10 cellular contexts compared by ENCODE assay signal in genomic region chr2:46984642-46985476, GRCh38. TPM values are rescaled to one million over a fixed set of nuclear protein-coding genes. Genes with fewer than 3 reads are reported as not detected.
DNase-seq lines count a peak whose midpoint lies in the region; ATAC-seq, FAIRE-seq and TF ChIP-seq lines count a peak whose summit lies in the region.
"Had no signal": no experiment of that assay in that cellular context is flagged by ENCODE, and none has a peak within 500 bp of the region (broad histone marks: within the 10 kb centered on the region; RNA-seq: fewer than 3 reads in every experiment).

No MANE protein-coding gene starts in this region.

- H4K20me1 ChIP-seq in HepG2 (ENCODE audit: insufficient read depth, low read length), result no peaks in the 10 kb centered on the region

- ATAC-seq in HG03045 (IDR thresholded peaks at IDR 0.05; ENCODE audit: unreplicated experiment) (peak; percentile 31), HepG2 (no peak)

- CTCF ChIA-PET in HepG2 (lab: Yijun Ruan, JAX; ENCODE audit: low intra/inter-chr PET ratio, low total read pairs), result no interaction called here

- POLR2A ChIA-PET in HepG2 (lab: Yijun Ruan, JAX), result no interaction called here

- no peak for TF ChIP-seq POLR2A in HepG2 (IDR thresholded peaks at IDR 0.05; ENCODE audit: insufficient read depth in 1 of 2, low read depth in 2 of 2, low read length in 2 of 2)

- H3K79me2 ChIP-seq in HepG2 (ENCODE audit: insufficient read depth, low read length), result peaks cover 3% of the 10 kb centered on the region

- H3K9ac ChIP-seq in HepG2 (ENCODE audit: insufficient read depth, low read depth, low read length), result no peak overlapping the region

- 95% methylated on average over 12 of the region's 12 CpGs for WGBS in HepG2 (ENCODE audit: low lambda C conversion rate)

- TF ChIP-seq CTCF in astrocyte of the spinal cord (IDR thresholded peaks at IDR 0.05; ENCODE audit: low read depth, low read length), result no peak
- no peak for TF ChIP-seq CTCF in HepG2 (CRISPR knock-in tag; IDR thresholded peaks at IDR 0.05)

- no TSS peak for BruUV-seq in HepG2 (replicated peaks; lab: Mats Ljungman, UMichigan)

- no peak overlapping the region for H2AFZ ChIP-seq in HepG2 (ENCODE audit: low read length)

- TF ChIP-seq RAD21 in HepG2 (CRISPR knock-in tag; IDR thresholded peaks at IDR 0.05), result no peak

- H3K4me2 ChIP-seq in HepG2 (ENCODE audit: low read depth, low read length), result no peak overlapping the region

- FAIRE-seq in HepG2 (lab: Jason Lieb, UNC), result no peak
- FAIRE-seq: G401.6, pancreas had no signal

- peak; percentile 5 for DNase-seq in activated gamma-delta T cell treated with anti-CD3 and anti-CD28 coated beads, Interleukin-2, amount 50 U/mL, for 16 hours (ENCODE audit: low read depth)
- DNase-seq in activated gamma-delta T cell (lab: John Stamatoyannopoulos, UW), result no peak
- peak; percentile 92 for DNase-seq in SIG-M5 (lab: John Stamatoyannopoulos, UW)
- DNase-seq in astrocyte of the spinal cord (ENCODE audit: low read depth, low spot score), result peak; percentile 93
- DNase-seq in HepG2 (ENCODE audit: low spot score), result no peak
- DNase-seq in stimulated activated CD8-positive, alpha-beta memory T cell treated with anti-CD3 and anti-CD28 coated beads, Interleukin-4, amount 100 ng/mL, for 24 hours (ENCODE audit: low read depth), result peak; percentile 33
- no peak for DNase-seq in NCI-H1092 (lab: John Stamatoyannopoulos, UW)

- intact Hi-C loops in HepG2 (cut with micrococcal nuclease; ENCODE audit: unreplicated experiment), result no loop called here

- TF ChIP-seq EP300 in HepG2 (IDR thresholded peaks at IDR 0.05; ENCODE audit: low read depth in 2 of 2, low read length in 2 of 2) (no peak), HepG2 (CRISPR knock-in tag; IDR thresholded peaks at IDR 0.05; ENCODE audit: borderline replicate concordance) (no peak)

- in situ Hi-C loops in astrocyte of the spinal cord (cut with HindIII; ENCODE audit: low sequenced_read_pairs) (no loop called here), HepG2 (cut with HindIII; ENCODE audit: extremely low pct_ligation_motif_present, low pct_unique_long_range_greater_than_20kb) (no loop called here)

- H3K27ac ChIP-seq in HepG2 (ENCODE audit: extremely low read length, insufficient read depth, low read length), result no peak overlapping the region

- no peak overlapping the region for H3K4me3 ChIP-seq in astrocyte of the spinal cord (ENCODE audit: low read depth, low read length)
- H3K4me3 ChIP-seq in HepG2 (replicated peaks in 1 of 3; ENCODE audit: insufficient read depth in 1 of 3, low read depth in 2 of 3, low read length in 3 of 3), result no peak overlapping the region
- H3K4me3 ChIP-seq: pancreas had no signal

- no peaks in the 10 kb centered on the region for H3K27me3 ChIP-seq in HepG2 (ENCODE audit: control insufficient read depth in 1 of 2, insufficient read depth in 2 of 2, low read length in 2 of 2)
- H3K27me3 ChIP-seq: pancreas had no signal

- H3K4me1 ChIP-seq in HepG2 (ENCODE audit: insufficient read depth, low read length), result peaks cover 54% of the 10 kb centered on the region

- H3K9me3 ChIP-seq in HepG2 (ENCODE audit: low read length), result no peaks in the 10 kb centered on the region
- H3K9me3 ChIP-seq: pancreas had no signal

- H3K36me3 ChIP-seq in HepG2 (replicated peaks in 1 of 2; ENCODE audit: control insufficient read depth in 1 of 2, insufficient read depth in 2 of 2, low read length in 2 of 2), result peaks cover 11 to 38% of the 10 kb centered on the region in 2 experiments
- H3K36me3 ChIP-seq: pancreas had no signal

TF ChIP-seq in HepG2, 621 proteins besides CTCF, POLR2A, EP300 and RAD21:
- 0 out of 2 replicates have a peak, but pooled peaks have one; percentile 10 for TF ChIP-seq ZNF687 (CRISPR knock-in tag; IDR thresholded peaks at IDR 0.05)
- TF ChIP-seq ZBTB3 (CRISPR knock-in tag; IDR thresholded peaks at IDR 0.05; ENCODE audit: borderline replicate concordance, low read depth), result no peak

RNA-seq across cellular contexts. Expression of gene TTC7A, which starts 43.8 kb away (rescaled TPM):
- 21.0 and 24.0 TPM in 2 replicates for total RNA-seq in HepG2 (2016; rRNA removed; fragmentation: Illumina TruSeq; extraction: Trizol)
- total RNA-seq in HepG2 (2016; cell fraction: cytosol; rRNA removed; fragmentation: Illumina TruSeq; extraction: Trizol; ENCODE audit: low read depth), result 8.3 and 8.9 TPM in 2 replicates
- 17.8 and 24.5 TPM in 2 replicates for total RNA-seq in HepG2 (2016; cell fraction: insoluble cytoplasmic fraction; rRNA removed; fragmentation: Illumina TruSeq; extraction: Trizol)
- 18.3 and 18.8 TPM in 2 replicates for total RNA-seq in HepG2 (2016; cell fraction: membrane; rRNA removed; fragmentation: Illumina TruSeq; extraction: Trizol)
- total RNA-seq in HepG2 (2016; cell fraction: nucleus; rRNA removed; fragmentation: Illumina TruSeq; extraction: Trizol), result 28.5 and 28.8 TPM in 2 replicates
- 23.7 and 25.2 TPM in 2 replicates for polyA plus RNA-seq in HepG2 (2011; rRNA removed)
- polyA plus RNA-seq in HepG2 (2011; cell fraction: cytosol; rRNA removed), result 16.5 and 24.2 TPM in 2 replicates
- 65.7 and 80.5 TPM in 2 replicates for polyA plus RNA-seq in HepG2 (2011; cell fraction: nucleus; rRNA removed)
- 20.4 and 24.1 TPM in 2 replicates for polyA plus RNA-seq in HepG2 (2012)
- polyA plus RNA-seq in HepG2 (2016; cell fraction: cytosol; fragmentation: Illumina TruSeq; extraction: Trizol; ENCODE audit: low read depth), result 5.7 and 5.8 TPM in 2 replicates
- polyA plus RNA-seq in HepG2 (2016; cell fraction: insoluble cytoplasmic fraction; fragmentation: Illumina TruSeq; extraction: Trizol; ENCODE audit: low read depth), result 19.1 and 24.2 TPM in 2 replicates
- 11.6 and 14.8 TPM in 2 replicates for polyA plus RNA-seq in HepG2 (2016; cell fraction: membrane; fragmentation: Illumina TruSeq; extraction: Trizol; ENCODE audit: low read depth)
- 29.2 and 31.6 TPM in 2 replicates for polyA plus RNA-seq in HepG2 (2016; cell fraction: nucleus; fragmentation: Illumina TruSeq; extraction: Trizol; ENCODE audit: insufficient read depth, low read depth)
- 25.8 and 60.0 TPM in 2 replicates for polyA minus RNA-seq in HepG2 (2011; rRNA and poly(A)+ RNA removed; ENCODE audit: low replicate concordance)
- 12.9 and 13.4 TPM in 2 replicates for polyA minus RNA-seq in HepG2 (2011; cell fraction: cytosol; rRNA and poly(A)+ RNA removed)
- 37.9 and 48.2 TPM in 2 replicates for polyA minus RNA-seq in HepG2 (2011; cell fraction: nucleus; rRNA and poly(A)+ RNA removed)

Comparison
In these comparisons a context has a peak if more than half of its experiments do, and no peak if none do; other contexts are left out.
1. DNase-seq: peak in activated gamma-delta T cell treated with anti-CD3 and anti-CD28 coated beads, Interleukin-2, amount 50 U/mL, for 16 hours (single experiment), SIG-M5 (single experiment), astrocyte of the spinal cord (single experiment) and stimulated activated CD8-positive, alpha-beta memory T cell treated with anti-CD3 and anti-CD28 coated beads, Interleukin-4, amount 100 ng/mL, for 24 hours (single experiment); none in activated gamma-delta T cell (single experiment), HepG2 (single experiment) and NCI-H1092 (single experiment).